Comparison of ENCODE assay signal across 8 cellular contexts in genomic region chr2:235495373-235496238, GRCh38. TPM values are rescaled to one million over a fixed set of nuclear protein-coding genes. Genes with fewer than 3 reads are reported as not detected.
DNase-seq lines count a peak whose midpoint lies in the region; FAIRE-seq and TF ChIP-seq lines count a peak whose summit lies in the region.

No MANE protein-coding gene starts in this region.

- H3K27me3 ChIP-seq in esophagus muscularis mucosa (no peaks in the 10 kb centered on the region), neural progenitor cell (no peaks in the 10 kb centered on the region)
- peaks cover 2% of the 10 kb centered on the region for H3K27me3 ChIP-seq in effector memory CD4-positive, alpha-beta T cell (replicated peaks; ENCODE audit: control insufficient read depth, insufficient read depth, low read length, poor library complexity, severe bottlenecking)

- peak overlapping the region; percentile 75 to 87 (median 80) for H3K4me3 ChIP-seq in esophagus muscularis mucosa
- H3K4me3 ChIP-seq in neural progenitor cell = peak overlapping the region; percentile 92
- H3K4me3 ChIP-seq in effector memory CD4-positive, alpha-beta T cell (ENCODE audit: insufficient read depth, low read depth, low read length, poor library complexity, severe bottlenecking) = no peak overlapping the region

- TF ChIP-seq CTCF in esophagus muscularis mucosa (IDR thresholded peaks at IDR 0.05) (no peak), neural progenitor cell (IDR thresholded peaks at IDR 0.05) (no peak)

- H3K36me3 ChIP-seq in esophagus muscularis mucosa = no peaks in the 10 kb centered on the region
- H3K36me3 ChIP-seq in neural progenitor cell = no peaks in the 10 kb centered on the region
- H3K36me3 ChIP-seq in effector memory CD4-positive, alpha-beta T cell (ENCODE audit: control insufficient read depth, insufficient read depth, low read length) = no peaks in the 10 kb centered on the region

- no peak overlapping the region for H2AFZ ChIP-seq in neural progenitor cell (replicated peaks)

- no peaks in the 10 kb centered on the region for H3K9me3 Mint-ChIP-seq in neural progenitor cell

- no peak overlapping the region for H3K27ac Mint-ChIP-seq in neural progenitor cell

- H3K9me3 ChIP-seq in esophagus muscularis mucosa (peaks cover 0 to 7% (median 0%) of the 10 kb centered on the region in 4 donors), neural progenitor cell (ENCODE audit: low read depth) (no peaks in the 10 kb centered on the region)
- no peaks in the 10 kb centered on the region for H3K9me3 ChIP-seq in effector memory CD4-positive, alpha-beta T cell (ENCODE audit: control insufficient read depth, low read length)

- intact Hi-C loops in esophagus muscularis mucosa (cut with DNase I) = loop anchor here (5.0 to 10.0 kb wide), 2 partner anchors 179 to 247 kb away; no protein-coding TSS in a partner anchor

- H3K4me3 Mint-ChIP-seq in neural progenitor cell = peak overlapping the region; percentile 92

- peaks cover 59% of the 10 kb centered on the region for H3K4me1 Mint-ChIP-seq in neural progenitor cell

- peaks cover 61% of the 10 kb centered on the region for H3K79me2 ChIP-seq in neural progenitor cell (ENCODE audit: low read depth)

- H3K27ac ChIP-seq in esophagus muscularis mucosa (replicated peaks in 1 of 4) = peak overlapping the region in 3 of 4 donors; percentile 44 to 75 (median 50)
- H3K27ac ChIP-seq in neural progenitor cell = no peak overlapping the region
- H3K27ac ChIP-seq in effector memory CD4-positive, alpha-beta T cell (ENCODE audit: insufficient read depth, low read length, poor library complexity, severe bottlenecking) = no peak overlapping the region

- peaks cover 16% of the 10 kb centered on the region for H3K36me3 Mint-ChIP-seq in neural progenitor cell

- no peak for FAIRE-seq in RCC 7860 (lab: Jason Lieb, UNC)
- no peak for FAIRE-seq in H54 (lab: Jason Lieb, UNC)

- peak overlapping the region; percentile 100 for H3K4me2 ChIP-seq in neural progenitor cell

- TF ChIP-seq POLR2A in esophagus muscularis mucosa (IDR thresholded peaks at IDR 0.05; ENCODE audit: low read depth) (no peak), H54 (IDR thresholded peaks at IDR 0.05; ENCODE audit: low read depth, low read length) (no peak)

- H3K27me3 Mint-ChIP-seq in neural progenitor cell (ENCODE audit: insufficient read depth, low read depth) = peaks cover 16% of the 10 kb centered on the region

- WGBS in esophagus muscularis mucosa = 62% methylated on average over 9 of the region's 18 CpGs

- TF ChIP-seq EP300 in esophagus muscularis mucosa (IDR thresholded peaks at IDR 0.05) = no peak

- H3F3A ChIP-seq in neural progenitor cell (ENCODE audit: low read depth) = peaks cover 4% of the 10 kb centered on the region

- H3K4me1 ChIP-seq in esophagus muscularis mucosa = peaks cover 22 to 51% (median 37%) of the 10 kb centered on the region in 4 donors
- peaks cover 57% of the 10 kb centered on the region for H3K4me1 ChIP-seq in neural progenitor cell
- H3K4me1 ChIP-seq in effector memory CD4-positive, alpha-beta T cell (ENCODE audit: control insufficient read depth, insufficient read depth, low read length, poor library complexity, severe bottlenecking) = no peaks in the 10 kb centered on the region

- DNase-seq in DMS79 treated with DMSO at 0.1 percent for 48 hours (lab: John Stamatoyannopoulos, UW) = peak; percentile 29
- DNase-seq in RCC 7860 (ENCODE audit: low spot score) = peak; percentile 6
- DNase-seq in esophagus muscularis mucosa (ENCODE audit: extremely low spot score) = no peak
- DNase-seq in neural progenitor cell (ENCODE audit: low spot score) = peak; percentile 51
- DNase-seq in H54 (ENCODE audit: insufficient read length, low spot score) = no peak
- no peak for DNase-seq in effector memory CD4-positive, alpha-beta T cell
- DNase-seq in NCI-H226 = no peak
- no peak for DNase-seq in NCI-H510A treated with DMSO at 0.1 percent for 48 hours (lab: John Stamatoyannopoulos, UW)

- H3K9ac ChIP-seq in neural progenitor cell = no peak overlapping the region

- H4K20me1 ChIP-seq in neural progenitor cell (ENCODE audit: low read depth) = peaks cover 60% of the 10 kb centered on the region

RNA-seq across cellular contexts. Expression of gene AGAP1, which starts 1.8 kb away (rescaled TPM):
- total RNA-seq in esophagus muscularis mucosa (10 to 100 TPM; 37.9 to 62.4 (median 47.2) TPM), neural progenitor cell (ENCODE audit: low replicate concordance) (20.4 and 26.9 TPM in 2 replicates)

Comparison
In these comparisons a context has a peak if more than half of its experiments do, and no peak if none do; other contexts are left out.
1. DNase-seq: peak in DMS79 treated with DMSO at 0.1 percent for 48 hours (single experiment), RCC 7860 (single experiment) and neural progenitor cell (single experiment); none in esophagus muscularis mucosa (single experiment), H54 (single experiment), effector memory CD4-positive, alpha-beta T cell (0 of 3), NCI-H226 (single experiment) and NCI-H510A treated with DMSO at 0.1 percent for 48 hours (single experiment).
2. H3K27ac ChIP-seq: peak in esophagus muscularis mucosa (3 of 4); none in neural progenitor cell (single experiment) and effector memory CD4-positive, alpha-beta T cell (single experiment).